Comparison of ENCODE assay signal across 9 cellular contexts in genomic region chr2:55111230-55111569, GRCh38.
DNase-seq lines count a peak whose midpoint lies in the region; ATAC-seq and TF ChIP-seq lines count a peak whose summit lies in the region.
"Had no signal": no experiment of that assay in that cellular context is flagged by ENCODE, and none has a peak within 500 bp of the region (broad histone marks: within the 10 kb centered on the region; RNA-seq: fewer than 3 reads in every experiment).

No MANE protein-coding gene starts in this region.

- TF ChIP-seq POLR2A in adrenal gland (IDR thresholded peaks at IDR 0.05), result no peak

- H3K27me3 ChIP-seq in HUES48 (ENCODE audit: control insufficient read depth, insufficient read depth, low read length), result no peaks in the 10 kb centered on the region
- no peaks in the 10 kb centered on the region for H3K27me3 ChIP-seq in adrenal gland
- H3K27me3 ChIP-seq in lower lobe of right lung (ENCODE audit: low read depth), result no peaks in the 10 kb centered on the region

- ATAC-seq in lower lobe of right lung, result no peak
- ATAC-seq in GM21717 (IDR thresholded peaks at IDR 0.05; ENCODE audit: unreplicated experiment), result no peak

- H3K27ac ChIP-seq in HUES48 (ENCODE audit: low read depth, low read length), result peak overlapping the region; percentile 37
- peak overlapping the region; percentile 84 to 96 (median 92) for H3K27ac ChIP-seq in adrenal gland
- H3K27ac ChIP-seq in lower lobe of right lung, result peak overlapping the region; percentile 83
- H3K27ac ChIP-seq in substantia nigra (ENCODE audit: low read depth, low read length, poor library complexity, severe bottlenecking), result peak overlapping the region; percentile 93

- H3K4me1 ChIP-seq in HUES48 (ENCODE audit: control insufficient read depth, insufficient read depth, low read length), result peaks cover 12% of the 10 kb centered on the region
- peaks cover 36 to 44% of the 10 kb centered on the region in 2 donors for H3K4me1 ChIP-seq in adrenal gland (replicated peaks in 1 of 2)
- peaks cover 38% of the 10 kb centered on the region for H3K4me1 ChIP-seq in lower lobe of right lung

- intact Hi-C loops in adrenal gland (cut with DNase I) (no loop called here), lower lobe of right lung (cut with DNase I) (no loop called here)

- 59 to 68% (median 65%) methylated on average over 4 of the region's 4 CpGs for WGBS in adrenal gland, 4 donors

- H3K9me3 ChIP-seq in HUES48 (ENCODE audit: control insufficient read depth, insufficient read depth, low read length) (no peaks in the 10 kb centered on the region), adrenal gland (replicated peaks in 1 of 3) (no peaks in the 10 kb centered on the region), lower lobe of right lung (no peaks in the 10 kb centered on the region)

- no peaks in the 10 kb centered on the region for H3K36me3 ChIP-seq in HUES48 (ENCODE audit: control insufficient read depth, insufficient read depth, low read length)
- no peaks in the 10 kb centered on the region for H3K36me3 ChIP-seq in adrenal gland (replicated peaks in 1 of 2)
- no peaks in the 10 kb centered on the region for H3K36me3 ChIP-seq in lower lobe of right lung

- H3K4me3 ChIP-seq in HUES48 (ENCODE audit: low read depth, low read length), result no peak overlapping the region
- no peak overlapping the region for H3K4me3 ChIP-seq in adrenal gland
- H3K4me3 ChIP-seq in lower lobe of right lung, result no peak overlapping the region

- DNase-seq in adrenal gland (no peak), lower lobe of right lung (no peak), substantia nigra (lab: John Stamatoyannopoulos, UW) (no peak), MV-4-11 (lab: John Stamatoyannopoulos, UW) (no peak), AG08395 (ENCODE audit: low spot score) (no peak)
- DNase-seq in stimulated activated CD4-positive, alpha-beta T cell treated with anti-CD3 and anti-CD28 coated beads, Interleukin-4, amount 100 ng/mL, for 24 hours, result no peak
- DNase-seq: activated CD8-positive, alpha-beta memory T cell treated with anti-CD3 and anti-CD28 coated beads for 24 hours had no signal

- no peak overlapping the region for H3K9ac ChIP-seq in HUES48 (ENCODE audit: low read depth, low read length)

- TF ChIP-seq CTCF in adrenal gland (IDR thresholded peaks at IDR 0.05), result no peak
- no peak for TF ChIP-seq CTCF in lower lobe of right lung (IDR thresholded peaks at IDR 0.05)

Comparison
In these comparisons a context has a peak if more than half of its experiments do, and no peak if none do; other contexts are left out.
1. H3K27ac ChIP-seq: peak in every context shown above with its lines; median percentile 93 in substantia nigra; 92 in adrenal gland; 83 in lower lobe of right lung; 37 in HUES48.